ENCODE assay signal across 8 cellular contexts in genomic region chr4:42627887-42628646, GRCh38. TPM values are rescaled to one million over a fixed set of nuclear protein-coding genes. Genes with fewer than 3 reads are reported as not detected.
DNase-seq lines count a peak whose midpoint lies in the region; ATAC-seq, FAIRE-seq and TF ChIP-seq lines count a peak whose summit lies in the region.

No MANE protein-coding gene starts in this region.

- H3K36me3 Mint-ChIP-seq in activated T-helper 2 cell treated with anti-CD3 and anti-CD28 coated beads, Interferon-gamma antibody, Interleukin-2, Interleukin-4, amounts not matched to agents 10 μg/mL and 5 μg/mL and 100 μg/mL, durations not matched to agents 14 hours and 24 hours and 36 hours (ENCODE audit: low read depth): peaks cover 27% of the 10 kb centered on the region

- TF ChIP-seq CTCF in GM13977 (IDR thresholded peaks at IDR 0.05; ENCODE audit: extremely low read depth, insufficient read depth, missing control alignments) (no peak), D721Med (IDR thresholded peaks at IDR 0.05; ENCODE audit: insufficient read depth, missing control alignments) (no peak)

- peaks cover 11 to 41% of the 10 kb centered on the region in 2 donors for H3K4me1 ChIP-seq in mucosa of rectum (ENCODE audit: control insufficient read depth in 2 of 2, insufficient read depth in 2 of 2, low read length in 2 of 2)

- no peak for FAIRE-seq in D721Med (lab: Jason Lieb, UNC)

- no peaks in the 10 kb centered on the region for H3K9me3 ChIP-seq in mucosa of rectum (ENCODE audit: control insufficient read depth in 2 of 2, low read length in 2 of 2)

- H3K4me3 Mint-ChIP-seq in activated T-helper 2 cell treated with anti-CD3 and anti-CD28 coated beads, Interferon-gamma antibody, Interleukin-2, Interleukin-4, amounts not matched to agents 10 μg/mL and 5 μg/mL and 100 μg/mL, durations not matched to agents 14 hours and 24 hours and 36 hours (ENCODE audit: low read depth): no peak overlapping the region

- ATAC-seq in GM21825 (IDR thresholded peaks at IDR 0.05; ENCODE audit: unreplicated experiment): peak; percentile 93

- peaks cover 3% of the 10 kb centered on the region for H3K9me3 Mint-ChIP-seq in activated T-helper 2 cell treated with anti-CD3 and anti-CD28 coated beads, Interferon-gamma antibody, Interleukin-2, Interleukin-4, amounts not matched to agents 10 μg/mL and 5 μg/mL and 100 μg/mL, durations not matched to agents 14 hours and 24 hours and 36 hours

- no peaks in the 10 kb centered on the region for H3K27me3 ChIP-seq in mucosa of rectum (ENCODE audit: control insufficient read depth in 2 of 2, insufficient read depth in 2 of 2, low read length in 2 of 2)

- peak overlapping the region in 1 of 2 donors; percentile 37 for H3K9ac ChIP-seq in mucosa of rectum (ENCODE audit: low read depth in 1 of 2, low read length in 2 of 2)

- H3K4me1 Mint-ChIP-seq in activated T-helper 2 cell treated with anti-CD3 and anti-CD28 coated beads, Interferon-gamma antibody, Interleukin-2, Interleukin-4, amounts not matched to agents 10 μg/mL and 5 μg/mL and 100 μg/mL, durations not matched to agents 14 hours and 24 hours and 36 hours (ENCODE audit: low read depth): peaks cover 26% of the 10 kb centered on the region

- intact Hi-C loops in activated T-helper 2 cell treated with anti-CD3 and anti-CD28 coated beads, Interferon-gamma antibody, Interleukin-2, Interleukin-4, amounts not matched to agents 10 μg/mL and 5 μg/mL and 100 μg/mL, durations not matched to agents 14 hours and 24 hours and 36 hours (cut with micrococcal nuclease): loop anchor here (2.0 to 5.0 kb wide), 2 partner anchors 27 to 44 kb away; no protein-coding TSS in a partner anchor

- H3K27me3 Mint-ChIP-seq in activated T-helper 2 cell treated with anti-CD3 and anti-CD28 coated beads, Interferon-gamma antibody, Interleukin-2, Interleukin-4, amounts not matched to agents 10 μg/mL and 5 μg/mL and 100 μg/mL, durations not matched to agents 14 hours and 24 hours and 36 hours (ENCODE audit: low read depth): no peaks in the 10 kb centered on the region

- in situ Hi-C loops in GM13977 (cut with MboI; ENCODE audit: low pct_unique_long_range_greater_than_20kb, low sequenced_read_pairs, unreplicated experiment): no loop called here

- H3K4me3 ChIP-seq in mucosa of rectum (ENCODE audit: low read length in 2 of 2): peak overlapping the region; percentile 21 to 28

- DNase-seq in GM13977 (ENCODE audit: low spot score): peak; percentile 48
- peak; percentile 92 for DNase-seq in NCI-H187 treated with DMSO at 0.1 percent for 48 hours (lab: John Stamatoyannopoulos, UW)
- DNase-seq in activated T-helper 2 cell treated with anti-CD3 and anti-CD28 coated beads, Interferon-gamma antibody, Interleukin-2, Interleukin-4, amounts not matched to agents 10 μg/mL and 5 μg/mL and 100 μg/mL, durations not matched to agents 14 hours and 24 hours and 36 hours (ENCODE audit: low spot score): no peak
- no peak for DNase-seq in RPMI8226
- no peak for DNase-seq in D721Med (ENCODE audit: insufficient read length, low spot score)
- DNase-seq in NCI-H1105 treated with DMSO at 0.1 percent for 48 hours (lab: John Stamatoyannopoulos, UW): no peak

- H3K27ac ChIP-seq in mucosa of rectum (ENCODE audit: low read depth in 2 of 2, low read length in 2 of 2): peak overlapping the region; percentile 77 to 87

- peak overlapping the region; percentile 75 for H3K27ac Mint-ChIP-seq in activated T-helper 2 cell treated with anti-CD3 and anti-CD28 coated beads, Interferon-gamma antibody, Interleukin-2, Interleukin-4, amounts not matched to agents 10 μg/mL and 5 μg/mL and 100 μg/mL, durations not matched to agents 14 hours and 24 hours and 36 hours

- peaks cover 4% of the 10 kb centered on the region in 2 donors for H3K36me3 ChIP-seq in mucosa of rectum (ENCODE audit: control insufficient read depth in 2 of 2, insufficient read depth in 2 of 2, low read length in 2 of 2)

RNA-seq across cellular contexts. Expression of gene ATP8A1, which starts 28.8 kb away (rescaled TPM):
- 14.6 and 19.7 TPM in 2 replicates for total RNA-seq in activated T-helper 2 cell treated with anti-CD3 and anti-CD28 coated beads, Interferon-gamma antibody, Interleukin-2, Interleukin-4, amounts not matched to agents 10 μg/mL and 5 μg/mL and 100 μg/mL, durations not matched to agents 14 hours and 24 hours and 36 hours

Comparison
In these comparisons a context has a peak if more than half of its experiments do, and no peak if none do; other contexts are left out.
1. DNase-seq: peak in GM13977 (single experiment) and NCI-H187 treated with DMSO at 0.1 percent for 48 hours (single experiment); none in activated T-helper 2 cell treated with anti-CD3 and anti-CD28 coated beads, Interferon-gamma antibody, Interleukin-2, Interleukin-4, amounts not matched to agents 10 μg/mL and 5 μg/mL and 100 μg/mL, durations not matched to agents 14 hours and 24 hours and 36 hours (single experiment), RPMI8226 (single experiment), D721Med (single experiment) and NCI-H1105 treated with DMSO at 0.1 percent for 48 hours (single experiment).